ENCODE assay signal across 10 cellular contexts in the genomic region with DNA sequence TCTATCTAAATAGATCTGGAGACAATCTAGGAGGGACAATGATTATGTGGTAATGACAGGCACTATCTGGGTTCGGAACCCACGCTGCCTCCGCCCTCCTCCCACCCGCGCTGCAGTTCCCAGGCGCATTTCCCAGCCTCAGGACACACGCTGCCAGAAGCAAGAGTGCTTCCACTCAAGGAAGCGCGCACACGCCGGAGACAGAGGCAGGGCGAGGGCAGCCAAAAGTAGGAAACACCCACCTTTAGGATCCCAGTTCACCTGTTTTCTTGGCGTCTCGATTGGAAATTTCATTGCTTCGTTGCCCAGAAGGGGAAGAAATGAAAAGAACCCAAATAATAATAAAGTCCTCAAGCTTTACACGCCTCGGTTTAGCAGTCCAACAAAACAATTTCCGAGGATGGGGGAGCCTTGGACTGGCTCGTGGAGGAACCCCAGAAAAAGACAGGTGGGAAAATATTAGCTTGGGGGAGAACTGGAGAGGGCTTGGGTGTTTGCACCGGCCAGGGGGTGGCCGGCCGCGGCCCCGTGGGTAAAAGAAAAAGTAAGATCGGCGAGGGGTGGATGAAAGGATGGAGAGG. TPM values are rescaled to one million over a fixed set of nuclear protein-coding genes. Genes with fewer than 3 reads are reported as not detected.
DNase-seq lines count a peak whose midpoint lies in the region; ATAC-seq and TF ChIP-seq lines count a peak whose summit lies in the region.
"Had no signal": no experiment of that assay in that cellular context is flagged by ENCODE, and none has a peak within 500 bp of the region (broad histone marks: within the 10 kb centered on the region; RNA-seq: fewer than 3 reads in every experiment).

No MANE protein-coding gene starts in this region.

- TF ChIP-seq EP300 in suprapubic skin (IDR thresholded peaks at IDR 0.05), result no peak

- DNase-seq in heart left ventricle (no peak), Right ventricle myocardium superior (no peak), WERI-Rb-1 (no peak), suprapubic skin (ENCODE audit: low spot score in 2 of 2) (no peak), DMS153 (lab: John Stamatoyannopoulos, UW) (no peak), HuH-7.5 (ENCODE audit: low spot score) (no peak)

- no peaks in the 10 kb centered on the region for H3K9me3 ChIP-seq in heart left ventricle
- H3K9me3 ChIP-seq in WERI-Rb-1 (ENCODE audit: severe bottlenecking), result no peaks in the 10 kb centered on the region
- H3K9me3 ChIP-seq in iPS-20b (ENCODE audit: insufficient read depth, low read depth, low read length), result no peaks in the 10 kb centered on the region
- H3K9me3 ChIP-seq in suprapubic skin, result no peaks in the 10 kb centered on the region

- no peaks in the 10 kb centered on the region for H3K36me3 ChIP-seq in heart left ventricle
- H3K36me3 ChIP-seq in WERI-Rb-1, result no peaks in the 10 kb centered on the region
- no peaks in the 10 kb centered on the region for H3K36me3 ChIP-seq in iPS-20b (ENCODE audit: insufficient read depth, low read depth, low read length)
- H3K36me3 ChIP-seq in suprapubic skin, result no peaks in the 10 kb centered on the region

- H3K27me3 ChIP-seq in heart left ventricle (peaks cover 22 to 88% (median 60%) of the 10 kb centered on the region in 9 donors), WERI-Rb-1 (ENCODE audit: insufficient read depth, low read depth, severe bottlenecking) (peaks cover 66% of the 10 kb centered on the region), iPS-20b (ENCODE audit: insufficient read depth, low read length) (peaks cover 99% of the 10 kb centered on the region), suprapubic skin (peaks cover 83% of the 10 kb centered on the region)

- H3K9ac ChIP-seq in iPS-20b (ENCODE audit: low read depth, low read length), result no peak overlapping the region

- H3K27ac ChIP-seq in heart left ventricle, result no peak overlapping the region
- no peak overlapping the region for H3K27ac ChIP-seq in WERI-Rb-1
- H3K27ac ChIP-seq in iPS-20b (ENCODE audit: low read length), result no peak overlapping the region
- H3K27ac ChIP-seq in suprapubic skin, result no peak overlapping the region

- intact Hi-C loops in heart left ventricle (cut with DNase I) (no loop called here), Right ventricle myocardium superior (cut with DNase I) (no loop called here)

- peak overlapping the region in 11 of 12 donors; percentile 9 to 56 (median 38) for H3K4me3 ChIP-seq in heart left ventricle
- H3K4me3 ChIP-seq in WERI-Rb-1 (ENCODE audit: low read depth, low read length), result peak overlapping the region; percentile 78
- H3K4me3 ChIP-seq in iPS-20b (ENCODE audit: low read length), result peak overlapping the region; percentile 75
- peak overlapping the region; percentile 46 for H3K4me3 ChIP-seq in suprapubic skin

- 2 to 4% (median 3%) methylated on average over 26 of the region's 26 CpGs for WGBS in heart left ventricle, 4 donors
- under 1% methylated on average over 26 of the region's 26 CpGs for WGBS in suprapubic skin

- TF ChIP-seq CTCF in heart left ventricle (IDR thresholded peaks at IDR 0.05) (no peak), WERI-Rb-1 (IDR thresholded peaks at IDR 0.05; ENCODE audit: low read depth, low read length) (no peak), suprapubic skin (IDR thresholded peaks at IDR 0.05) (no peak)

- peaks cover 0 to 25% (median 4%) of the 10 kb centered on the region in 12 donors for H3K4me1 ChIP-seq in heart left ventricle
- 0 out of 2 replicates have a peak, but pooled peaks cover 5% of the 10 kb centered on the region for H3K4me1 ChIP-seq in iPS-20b (ENCODE audit: insufficient read depth, low read length)
- peaks cover 23% of the 10 kb centered on the region for H3K4me1 ChIP-seq in suprapubic skin

- ATAC-seq in heart left ventricle (no peak), Right ventricle myocardium superior (ENCODE audit: poor library complexity) (no peak), GM21737 (IDR thresholded peaks at IDR 0.05; ENCODE audit: unreplicated experiment) (no peak)

- no peak for TF ChIP-seq POLR2A in heart left ventricle (IDR thresholded peaks at IDR 0.05)
- no peak for TF ChIP-seq POLR2A in suprapubic skin (IDR thresholded peaks at IDR 0.05)

RNA-seq across cellular contexts. Expression of gene KCNK10, which starts 0.5 kb away (rescaled TPM):
- under 1 TPM in 3 of 9 donors, not detected in 6; 0.13 to 0.31 (median 0.27) TPM for total RNA-seq in heart left ventricle
- polyA plus RNA-seq in heart left ventricle, result under 1 TPM in 1 of 2 donors, not detected in 1; 0.07 TPM
- total RNA-seq in Right ventricle myocardium superior, result not detected
- total RNA-seq in suprapubic skin, result under 1 TPM in 2 of 4 donors, not detected in 2; 0.04 to 0.08 TPM
- total RNA-seq: fibroblast of lung, omental fat pad had no signal
- polyA plus RNA-seq: fibroblast of lung had no signal
